8 cellular contexts compared by ENCODE assay signal in genomic region chr2:157287160-157287559, GRCh38. TPM values are rescaled to one million over a fixed set of nuclear protein-coding genes. Genes with fewer than 3 reads are reported as not detected.
"Had no signal": no experiment of that assay in that cellular context is flagged by ENCODE, and none has a peak within 500 bp of the region (broad histone marks: within the 10 kb centered on the region; RNA-seq: fewer than 3 reads in every experiment).

No MANE protein-coding gene starts in this region.

- H3K27ac ChIP-seq: HL-60 had no signal

- H3K9me3 Mint-ChIP-seq: IgD-negative memory B cell had no signal

- H3K4me3 Mint-ChIP-seq: IgD-negative memory B cell had no signal

- H3K36me3 Mint-ChIP-seq: IgD-negative memory B cell had no signal

- H3K4me1 Mint-ChIP-seq: IgD-negative memory B cell had no signal

- DNase-seq: IMR-90, KBM-7, KG1 had no signal

- FAIRE-seq: HTR-8/SVneo had no signal

RNA-seq across cellular contexts. Expression of gene GALNT5, which starts 29.7 kb away (rescaled TPM):
- total RNA-seq: HT1080 had no signal
- polyA plus RNA-seq: IgD-negative memory B cell had no signal

RNA-seq across cellular contexts. Expression of gene ERMN, which starts 38.5 kb away (rescaled TPM):
- total RNA-seq: HT-29, IMR-90 had no signal
- polyA plus RNA-seq: IMR-90 had no signal
